In genomic region chr1:35561972-35562680, GRCh38 we compare ENCODE assay signal across 2 cellular contexts.
TF ChIP-seq lines count a peak whose summit lies in the region.

No MANE protein-coding gene starts in this region.

TF ChIP-seq in K562, 482 proteins besides CTCF, POLR2A, EP300 and RAD21:
- TF ChIP-seq CHAMP1 (IDR thresholded peaks at IDR 0.05): no peak
- 0 out of 2 replicates have a peak, but pooled peaks have one; percentile 31 for TF ChIP-seq POLR2G (IDR thresholded peaks at IDR 0.05; ENCODE audit: low read depth, low read length)

TF ChIP-seq in neural cell, 6 proteins besides CTCF, POLR2A, EP300 and RAD21:
- no peak for TF ChIP-seq MXI1 (conservative IDR thresholded peaks at IDR 0.05; ENCODE audit: poor library complexity, severe bottlenecking)
TF ChIP-seq in neural cell: peak in this region for 0.
